ENCODE assay signal across 4 cellular contexts in genomic region chr12:302766-303165, GRCh38. TPM values are rescaled to one million over a fixed set of nuclear protein-coding genes. Genes with fewer than 3 reads are reported as not detected.
"Had no signal": no experiment of that assay in that cellular context is flagged by ENCODE, and none has a peak within 500 bp of the region (broad histone marks: within the 10 kb centered on the region; RNA-seq: fewer than 3 reads in every experiment).

No MANE protein-coding gene starts in this region.

RNA-seq across cellular contexts. Expression of gene SLC6A13, which starts 40.1 kb away (rescaled TPM):
- total RNA-seq: ascending aorta, body of pancreas, PC-9, SK-MEL-5 had no signal
